ENCODE assay signal across 18 cellular contexts in the genomic region with DNA sequence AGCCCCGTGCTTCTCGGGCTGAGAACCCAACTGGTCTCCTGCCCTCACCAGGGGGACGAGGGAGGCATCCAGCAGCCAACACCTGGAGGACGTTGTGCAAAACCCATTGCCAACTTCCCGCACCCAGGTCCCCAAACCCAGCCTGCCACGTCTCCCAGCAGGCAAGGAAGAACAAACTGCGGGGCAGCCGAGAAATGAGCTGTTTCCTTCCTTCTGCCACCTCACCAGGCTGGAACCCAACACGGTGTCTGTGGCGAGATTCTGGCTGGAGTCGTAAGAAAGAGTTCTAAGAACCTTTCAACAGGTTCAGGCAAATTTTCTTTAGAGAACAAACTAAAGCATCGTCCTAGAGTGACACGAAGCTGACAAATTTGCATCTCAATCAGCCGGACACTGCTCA. TPM values are rescaled to one million over a fixed set of nuclear protein-coding genes. Genes with fewer than 3 reads are reported as not detected.
A peak's percentile ranks its signal among the peaks of the same experiment; 100 is the strongest.
DNase-seq lines count a peak whose midpoint lies in the region; ATAC-seq and TF ChIP-seq lines count a peak whose summit lies in the region.
"Had no signal": no experiment of that assay in that cellular context is flagged by ENCODE, and none has a peak within 500 bp of the region (broad histone marks: within the 10 kb centered on the region; RNA-seq: fewer than 3 reads in every experiment).

No MANE protein-coding gene starts in this region.

- peak overlapping the region; percentile 86 for H3K4me2 ChIP-seq in Loucy (ENCODE audit: low read depth, low read length, poor library complexity, severe bottlenecking)
- H3K4me2 ChIP-seq: KMS-11 had no signal

- peaks cover 53% of the 10 kb centered on the region; the same call in 1 of the 2 replicates for H3K79me2 ChIP-seq in Loucy (ENCODE audit: insufficient read depth, low read length)

- peaks cover 66 to 69% of the 10 kb centered on the region in 2 donors for H3K36me3 Mint-ChIP-seq in CD14-positive monocyte

- H3K4me3 ChIP-seq in Loucy (ENCODE audit: low read length, poor library complexity, severe bottlenecking), result peak overlapping the region; percentile 98
- H3K4me3 ChIP-seq in neutrophil (ENCODE audit: low read depth in 1 of 2, low read length in 1 of 2), result peak overlapping the region; percentile 97 to 99
- H3K4me3 ChIP-seq in adrenal gland, result no peak overlapping the region
- H3K4me3 ChIP-seq: MG63 had no signal

- no peaks in the 10 kb centered on the region for H3K9me2 ChIP-seq in Loucy (replicated peaks; ENCODE audit: low read depth, low read length)

- H4K20me1 ChIP-seq in Loucy (ENCODE audit: insufficient read depth, low read length, poor library complexity, severe bottlenecking), result no peaks in the 10 kb centered on the region

- H3K27ac ChIP-seq in neutrophil (peak overlapping the region; percentile 100), adrenal gland (peak overlapping the region in 1 of 5 donors; percentile 45)
- H3K27ac ChIP-seq: KMS-11 had no signal

- H3K9ac ChIP-seq in Loucy (ENCODE audit: low read depth, low read length, poor library complexity, severe bottlenecking), result peak overlapping the region; percentile 80
- H3K9ac ChIP-seq: KMS-11 had no signal

- DNase-seq in CD14-positive monocyte (ENCODE audit: low spot score) (no peak), dermis blood vessel endothelial cell (peak; percentile 56), middle frontal gyrus (ENCODE audit: extremely low spot score, low spot score) (no peak), adrenal gland (no peak), left lobe of liver (ENCODE audit: low spot score) (no peak)
- no peak for DNase-seq in activated effector memory CD4-positive, alpha-beta T cell treated with Interleukin-2 at 50 U/mL for 16 hours
- DNase-seq: Calu3; CD4-positive, alpha-beta T cell; MG63; NCI-H1092; NCI-H146; NCI-H510A treated with DMSO at 0.1 percent for 48 hours; SHP77 treated with DMSO at 0.1 percent for 48 hours had no signal

- H3K27me3 ChIP-seq in Loucy (ENCODE audit: insufficient read depth, low read length, poor library complexity, severe bottlenecking) (no peaks in the 10 kb centered on the region), neutrophil (peaks cover under 1% of the 10 kb centered on the region), adrenal gland (no peaks in the 10 kb centered on the region)
- H3K27me3 ChIP-seq: MG63 had no signal

- no peak overlapping the region for H2AFZ ChIP-seq in Loucy (ENCODE audit: low read length)

- H3F3A ChIP-seq in Loucy (ENCODE audit: low read depth), result peaks cover 3% of the 10 kb centered on the region; the same call in 1 of the 2 replicates

- peaks cover 37% of the 10 kb centered on the region for H3K4me1 Mint-ChIP-seq in CD14-positive monocyte

- no peak for TF ChIP-seq POLR2A in adrenal gland (IDR thresholded peaks at IDR 0.05)

- peak overlapping the region; percentile 95 to 96 for H3K4me3 Mint-ChIP-seq in CD14-positive monocyte

- intact Hi-C loops in CD14-positive monocyte (cut with micrococcal nuclease) (loop anchor here in 1 of 2 donors (5.0 kb wide), 1 partner anchor 33 kb away; no protein-coding TSS in a partner anchor), adrenal gland (cut with DNase I) (loop anchor here in 1 of 2 donors (5.0 kb wide), 1 partner anchor 48 kb away; no protein-coding TSS in a partner anchor)

- H3K9me3 ChIP-seq in Loucy (ENCODE audit: insufficient read depth, low read depth, low read length), result no peaks in the 10 kb centered on the region
- H3K9me3 ChIP-seq in neutrophil, result no peaks in the 10 kb centered on the region
- no peaks in the 10 kb centered on the region for H3K9me3 ChIP-seq in adrenal gland (replicated peaks in 1 of 3)
- H3K9me3 ChIP-seq: MG63 had no signal

- H3K4me1 ChIP-seq in Loucy (ENCODE audit: insufficient read depth, low read length, poor library complexity, severe bottlenecking) (peaks cover 40% of the 10 kb centered on the region), neutrophil (ENCODE audit: control insufficient read depth in 1 of 2, insufficient read depth in 1 of 2, low read depth in 1 of 2, low read length in 1 of 2) (peaks cover 35 to 38% of the 10 kb centered on the region in 2 experiments), adrenal gland (replicated peaks in 1 of 2) (peaks cover 10 to 33% of the 10 kb centered on the region in 2 donors)

- peaks cover 0 to 9% (median 0%) of the 10 kb centered on the region in 3 donors for H3K27me3 Mint-ChIP-seq in CD14-positive monocyte (ENCODE audit: low read depth in 3 of 3)
- H3K27me3 Mint-ChIP-seq: CD4-positive, alpha-beta T cell had no signal

- WGBS in adrenal gland, 4 donors, result 78 to 88% (median 83%) methylated on average over 13 to 14 of the region's 14 CpGs

- TF ChIP-seq CTCF in CD14-positive monocyte (IDR thresholded peaks at IDR 0.05) (no peak), Loucy (conservative IDR thresholded peaks at IDR 0.05; ENCODE audit: low read length) (no peak), neutrophil (IDR thresholded peaks at IDR 0.05) (no peak), adrenal gland (IDR thresholded peaks at IDR 0.05) (no peak)

- H3K27ac Mint-ChIP-seq in CD14-positive monocyte, result peak overlapping the region in 2 of 7 donors; percentile 30 to 59
- H3K27ac Mint-ChIP-seq: CD4-positive, alpha-beta T cell had no signal

- H3K9me3 Mint-ChIP-seq in CD14-positive monocyte, result peaks cover 0 to 2% (median 0%) of the 10 kb centered on the region in 7 donors
- H3K9me3 Mint-ChIP-seq: CD4-positive, alpha-beta T cell had no signal

- no peak for ATAC-seq in left lobe of liver
- ATAC-seq: SK-N-SH treated with all-trans-retinoic acid at 6 μM for 48 hours had no signal

- H3K36me3 ChIP-seq in Loucy (ENCODE audit: insufficient read depth, low read length) (no peaks in the 10 kb centered on the region), neutrophil (peaks cover 62% of the 10 kb centered on the region), adrenal gland (replicated peaks in 1 of 2) (no peaks in the 10 kb centered on the region)
- H3K36me3 ChIP-seq: MG63 had no signal

RNA-seq across cellular contexts. Expression of a gene that starts 3.6 kb away (rescaled TPM):
- polyA plus RNA-seq in CD14-positive monocyte, result 100 to 1,000 TPM; 115 to 151 TPM
- 33.9 and 53.5 TPM in 2 replicates for total RNA-seq in dermis blood vessel endothelial cell
- 10 to 100 TPM; 12.3 to 32.5 (median 19.8) TPM for total RNA-seq in adrenal gland
- 10 to 100 TPM in 1 of 3 donors, 1 to 10 TPM in 2; 6.8 to 17.2 (median 7.5) TPM for polyA plus RNA-seq in adrenal gland
- total RNA-seq in left lobe of liver, result 3.1 TPM

RNA-seq across cellular contexts. Expression of a gene that starts 20.5 kb away (rescaled TPM):
- 1 to 10 TPM; 5.2 to 6.3 TPM for polyA plus RNA-seq in CD14-positive monocyte
- total RNA-seq in dermis blood vessel endothelial cell, result 172 and 200 TPM in 2 replicates
- total RNA-seq in adrenal gland, result 10 to 100 TPM in 7 of 8 donors, 1 to 10 TPM in 1; 9.3 to 24.8 (median 18.9) TPM
- 10 to 100 TPM in 2 of 3 donors, under 1 TPM in 1; 0.81 to 19.1 (median 10.5) TPM for polyA plus RNA-seq in adrenal gland
- 12.5 TPM for total RNA-seq in left lobe of liver
- total RNA-seq: A673 had no signal

RNA-seq across cellular contexts. Expression of a gene that starts 24.6 kb away (rescaled TPM):
- polyA plus RNA-seq in CD14-positive monocyte, result 10 to 100 TPM; 49.4 to 49.5 TPM
- 12.0 and 15.7 TPM in 2 replicates for total RNA-seq in dermis blood vessel endothelial cell
- total RNA-seq in adrenal gland, result 10 to 100 TPM; 21.5 to 78.3 (median 36.2) TPM
- 10 to 100 TPM; 37.9 to 46.5 (median 40.4) TPM for polyA plus RNA-seq in adrenal gland
- 20.9 TPM for total RNA-seq in left lobe of liver

RNA-seq across cellular contexts. Expression of a gene that starts 59.6 kb away (rescaled TPM):
- polyA plus RNA-seq in CD14-positive monocyte (10 to 100 TPM; 53.3 to 78.0 TPM), adrenal gland (100 to 1,000 TPM; 107 to 439 (median 155) TPM)
- total RNA-seq in dermis blood vessel endothelial cell (79.6 and 218 TPM in 2 replicates), adrenal gland (100 to 1,000 TPM; 179 to 748 (median 254) TPM), left lobe of liver (97.8 TPM)

Comparison
In these comparisons a context has a peak if more than half of its experiments do, and no peak if none do; other contexts are left out.
1. H3K4me3 ChIP-seq: peak in Loucy (single experiment) and neutrophil (2 of 2); none in adrenal gland (0 of 4).